In genomic region chr5:131112424-131112823, GRCh38 we compare ENCODE assay signal across 1 cellular context.
TF ChIP-seq lines count a peak whose summit lies in the region.

No MANE protein-coding gene starts in this region.

TF ChIP-seq in WTC11, 78 proteins besides CTCF, POLR2A, EP300 and RAD21 (continued from another document):
- TF ChIP-seq TCF7 (CRISPR knock-in tag; IDR thresholded peaks at IDR 0.05; ENCODE audit: low read depth): no peak
- no peak for TF ChIP-seq ZNF317 (CRISPR knock-in tag; IDR thresholded peaks at IDR 0.05; ENCODE audit: borderline replicate concordance, low read depth)
- no peak for TF ChIP-seq CBFB (CRISPR knock-in tag; IDR thresholded peaks at IDR 0.05; ENCODE audit: low read depth)
- no peak for TF ChIP-seq ZNF232 (CRISPR knock-in tag; IDR thresholded peaks at IDR 0.05)
- TF ChIP-seq ATF6 (CRISPR knock-in tag; IDR thresholded peaks at IDR 0.05): no peak
